18 cellular contexts compared by ENCODE assay signal in the genomic region with DNA sequence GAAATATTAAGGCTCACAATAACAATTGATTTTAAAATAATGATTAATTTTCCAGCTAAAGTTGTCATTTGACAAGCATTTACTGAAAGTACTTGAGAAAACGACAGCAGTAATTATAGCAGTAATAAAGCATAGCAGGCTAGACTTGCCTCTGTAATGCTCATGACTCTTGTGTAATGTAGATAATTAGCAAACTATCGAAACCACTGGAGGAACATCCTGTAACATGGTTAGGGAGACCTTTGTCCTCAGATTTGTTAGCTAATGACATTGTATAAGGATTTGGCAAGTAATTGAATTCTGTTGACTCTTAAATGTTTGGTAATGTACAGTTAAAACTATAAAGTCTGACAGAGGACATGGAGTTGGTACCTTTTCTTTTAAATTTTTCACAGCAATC. TPM values are rescaled to one million over a fixed set of nuclear protein-coding genes. Genes with fewer than 3 reads are reported as not detected.
A peak's percentile ranks its signal among the peaks of the same experiment; 100 is the strongest.
DNase-seq lines count a peak whose midpoint lies in the region; FAIRE-seq and TF ChIP-seq lines count a peak whose summit lies in the region.
"Had no signal": no experiment of that assay in that cellular context is flagged by ENCODE, and none has a peak within 500 bp of the region (broad histone marks: within the 10 kb centered on the region; RNA-seq: fewer than 3 reads in every experiment).

No MANE protein-coding gene starts in this region.

- FAIRE-seq in GM19239 (lab: Jason Lieb, UNC) = no peak

- H2AFZ ChIP-seq in osteoblast (ENCODE audit: low read length) = peak overlapping the region; percentile 12

- H3K27ac ChIP-seq in HEK293 (ENCODE audit: extremely low read depth, low read depth, low read length) (no peak overlapping the region), osteoblast (ENCODE audit: low read depth, low read length) (no peak overlapping the region)
- H3K27ac ChIP-seq: C4-2B, thoracic aorta had no signal

- no peaks in the 10 kb centered on the region for H3K27me3 ChIP-seq in osteoblast (ENCODE audit: insufficient read depth, low read length)

- H3K79me2 ChIP-seq in osteoblast (ENCODE audit: insufficient read depth, low read length) = no peaks in the 10 kb centered on the region

- no peak overlapping the region for H3K4me3 ChIP-seq in HEK293 (ENCODE audit: low read depth, low read length)
- no peak overlapping the region for H3K4me3 ChIP-seq in osteoblast (ENCODE audit: insufficient read depth, low read length)
- H3K4me3 ChIP-seq: thoracic aorta had no signal

- CTCF ChIA-PET in HEK293 (lab: Yijun Ruan, JAX) = interaction anchor here (0.6 kb wide), 1 partner anchor 25 kb away, joined by 4 read pairs; a partner anchor contains a TSS

- no peaks in the 10 kb centered on the region for H3K9me3 ChIP-seq in HEK293 (ENCODE audit: control insufficient read depth, insufficient read depth, low read depth, low read length)
- H3K9me3 ChIP-seq in osteoblast (ENCODE audit: low read depth, low read length) = no peaks in the 10 kb centered on the region
- H3K9me3 ChIP-seq: thoracic aorta had no signal

- no peaks in the 10 kb centered on the region for H4K20me1 ChIP-seq in osteoblast (ENCODE audit: insufficient read depth, low read length)

- no peak for TF ChIP-seq CTCF in HEK293 (tag by site-specific recombination; IDR thresholded peaks at IDR 0.05)
- TF ChIP-seq CTCF in osteoblast (IDR thresholded peaks at IDR 0.05; ENCODE audit: extremely low read depth, low read depth, low read length) = no peak

- H3K4me1 ChIP-seq in HEK293 (ENCODE audit: control insufficient read depth, insufficient read depth, low read length) (peaks cover 6% of the 10 kb centered on the region), osteoblast (ENCODE audit: insufficient read depth, low read length) (peaks cover 30% of the 10 kb centered on the region)

- POLR2A ChIA-PET in HEK293 (lab: Yijun Ruan, JAX) = no interaction called here

- DNase-seq in NCI-H1436 (lab: John Stamatoyannopoulos, UW) (peak; percentile 50), SW480 (ENCODE audit: low spot score) (peak; percentile 93), osteoblast (ENCODE audit: insufficient read length, low spot score, missing footprints) (no peak), GM19239 (ENCODE audit: insufficient read length, low spot score) (no peak)
- DNase-seq in activated effector memory CD4-positive, alpha-beta T cell treated with anti-CD3 and anti-CD28 coated beads, Interleukin-2, amount 50 U/mL, for 16 hours = no peak
- DNase-seq in activated CD8-positive, alpha-beta memory T cell treated with anti-CD3 and anti-CD28 coated beads, Interleukin-2, amount 50 U/mL, for 48 hours = no peak
- DNase-seq: activated B cell treated with CpG ODN at 0.5 μM for 24 hours; activated CD8-positive, alpha-beta memory T cell treated with anti-CD3 and anti-CD28 coated beads for 24 hours; caudate nucleus; DND-41; IMR-90; NCI-H1092 treated with DMSO at 0.1 percent for 48 hours; stimulated activated CD4-positive, alpha-beta T cell treated with anti-CD3 and anti-CD28 coated beads, Interleukin-4, amount 100 ng/mL, for 24 hours; stimulated activated CD8-positive, alpha-beta memory T cell treated with anti-CD3 and anti-CD28 coated beads, Interleukin-4, amount 100 ng/mL, for 48 hours; T-cell had no signal

- H3K4me2 ChIP-seq in osteoblast (ENCODE audit: insufficient read depth, low read length) = no peak overlapping the region

- H3K36me3 ChIP-seq in HEK293 (ENCODE audit: control insufficient read depth in 2 of 2, insufficient read depth in 1 of 2, low read length in 2 of 2) (no peaks in the 10 kb centered on the region), osteoblast (ENCODE audit: insufficient read depth, low read length) (no peaks in the 10 kb centered on the region)
- H3K36me3 ChIP-seq: thoracic aorta had no signal

TF ChIP-seq in HEK293, 187 proteins besides CTCF, POLR2A, EP300 and RAD21:
- TF ChIP-seq SETDB1 (IDR thresholded peaks at IDR 0.05; ENCODE audit: insufficient read length, low read length) (peak; percentile 70), ZSCAN16 (tag by site-specific recombination; IDR thresholded peaks at IDR 0.05) (no peak), KLF16 (tag by site-specific recombination; IDR thresholded peaks at IDR 0.05) (no peak)
TF ChIP-seq in HEK293: peak in this region for 1.

RNA-seq across cellular contexts. Expression of a gene that starts 24.8 kb away (rescaled TPM):
- 20.6 and 25.3 TPM in 2 replicates for total RNA-seq in osteoblast

Comparison
In these comparisons a context has a peak if more than half of its experiments do, and no peak if none do; other contexts are left out.
1. DNase-seq: peak in NCI-H1436 (single experiment) and SW480 (single experiment); none in osteoblast (single experiment), activated effector memory CD4-positive, alpha-beta T cell treated with anti-CD3 and anti-CD28 coated beads, Interleukin-2, amount 50 U/mL, for 16 hours (single experiment), activated CD8-positive, alpha-beta memory T cell treated with anti-CD3 and anti-CD28 coated beads, Interleukin-2, amount 50 U/mL, for 48 hours (single experiment) and GM19239 (single experiment).